Comparison of ENCODE assay signal across 1 cellular context in the genomic region with DNA sequence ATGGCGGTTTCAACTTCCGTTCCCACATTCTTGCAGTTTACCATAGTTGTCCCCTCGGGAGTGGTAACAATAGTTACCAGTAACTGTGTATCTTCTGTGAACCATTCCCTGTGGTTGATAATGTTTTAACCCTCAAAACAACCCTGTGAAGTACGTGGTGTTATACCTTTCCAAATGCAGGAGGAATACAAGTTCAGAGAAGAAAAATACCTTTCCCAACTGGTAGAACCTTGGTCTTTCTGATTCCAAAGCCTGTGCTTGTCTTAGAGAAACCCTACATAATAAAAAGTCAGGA.
TF ChIP-seq lines count a peak whose summit lies in the region.

No MANE protein-coding gene starts in this region.

TF ChIP-seq in HepG2, 621 proteins besides CTCF, POLR2A, EP300 and RAD21 (continued from another document and continues in another):
- TF ChIP-seq, protein P1, sequence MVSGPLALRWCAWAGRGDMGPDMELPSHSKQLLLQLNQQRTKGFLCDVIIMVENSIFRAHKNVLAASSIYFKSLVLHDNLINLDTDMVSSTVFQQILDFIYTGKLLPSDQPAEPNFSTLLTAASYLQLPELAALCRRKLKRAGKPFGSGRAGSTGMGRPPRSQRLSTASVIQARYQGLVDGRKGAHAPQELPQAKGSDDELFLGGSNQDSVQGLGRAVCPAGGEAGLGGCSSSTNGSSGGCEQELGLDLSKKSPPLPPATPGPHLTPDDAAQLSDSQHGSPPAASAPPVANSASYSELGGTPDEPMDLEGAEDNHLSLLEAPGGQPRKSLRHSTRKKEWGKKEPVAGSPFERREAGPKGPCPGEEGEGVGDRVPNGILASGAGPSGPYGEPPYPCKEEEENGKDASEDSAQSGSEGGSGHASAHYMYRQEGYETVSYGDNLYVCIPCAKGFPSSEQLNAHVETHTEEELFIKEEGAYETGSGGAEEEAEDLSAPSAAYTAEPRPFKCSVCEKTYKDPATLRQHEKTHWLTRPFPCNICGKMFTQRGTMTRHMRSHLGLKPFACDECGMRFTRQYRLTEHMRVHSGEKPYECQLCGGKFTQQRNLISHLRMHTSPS (CRISPR knock-in tag; IDR thresholded peaks at IDR 0.05; ENCODE audit: low read depth) = no peak
- TF ChIP-seq ETV5 (CRISPR knock-in tag; IDR thresholded peaks at IDR 0.05; ENCODE audit: borderline replicate concordance) (peak; percentile 40; the same call in 1 of the 2 replicates), ZNF430 (CRISPR knock-in tag; IDR thresholded peaks at IDR 0.05) (no peak), ZNF749 (CRISPR knock-in tag; IDR thresholded peaks at IDR 0.05; ENCODE audit: borderline replicate concordance) (0 out of 2 replicates have a peak, but pooled peaks have one; percentile 6), HNF4G (IDR thresholded peaks at IDR 0.05; ENCODE audit: borderline replicate concordance, low read depth, low read length) (no peak), HNF4G (CRISPR knock-in tag; IDR thresholded peaks at IDR 0.05; ENCODE audit: borderline replicate concordance, low read depth) (no peak), CEBPG (CRISPR knock-in tag; IDR thresholded peaks at IDR 0.05) (peak; percentile 20; the same call in 1 of the 2 replicates), ZNF431 (CRISPR knock-in tag; IDR thresholded peaks at IDR 0.05; ENCODE audit: borderline replicate concordance, low read depth) (no peak), ZNF879 (CRISPR knock-in tag; IDR thresholded peaks at IDR 0.05) (0 out of 2 replicates have a peak, but pooled peaks have one; percentile 1), ZMYM2 (CRISPR knock-in tag; IDR thresholded peaks at IDR 0.05) (0 out of 2 replicates have a peak, but pooled peaks have one; percentile 5), SETDB1 (CRISPR knock-in tag; IDR thresholded peaks at IDR 0.05; ENCODE audit: borderline replicate concordance) (no peak), PAX8 (CRISPR knock-in tag; IDR thresholded peaks at IDR 0.05; ENCODE audit: borderline replicate concordance) (no peak), ZNF775 (CRISPR knock-in tag; IDR thresholded peaks at IDR 0.05; ENCODE audit: borderline replicate concordance) (no peak; the same call in 1 of the 2 replicates), FOXM1 (CRISPR knock-in tag; IDR thresholded peaks at IDR 0.05) (no peak), ZSCAN9 (CRISPR knock-in tag; IDR thresholded peaks at IDR 0.05; ENCODE audit: borderline replicate concordance) (no peak), PTBP1 (IDR thresholded peaks at IDR 0.05; ENCODE audit: low read depth, low read length, poor library complexity, severe bottlenecking) (no peak), ZNF558 (CRISPR knock-in tag; IDR thresholded peaks at IDR 0.05; ENCODE audit: borderline replicate concordance) (no peak)
- TF ChIP-seq, protein P2, sequence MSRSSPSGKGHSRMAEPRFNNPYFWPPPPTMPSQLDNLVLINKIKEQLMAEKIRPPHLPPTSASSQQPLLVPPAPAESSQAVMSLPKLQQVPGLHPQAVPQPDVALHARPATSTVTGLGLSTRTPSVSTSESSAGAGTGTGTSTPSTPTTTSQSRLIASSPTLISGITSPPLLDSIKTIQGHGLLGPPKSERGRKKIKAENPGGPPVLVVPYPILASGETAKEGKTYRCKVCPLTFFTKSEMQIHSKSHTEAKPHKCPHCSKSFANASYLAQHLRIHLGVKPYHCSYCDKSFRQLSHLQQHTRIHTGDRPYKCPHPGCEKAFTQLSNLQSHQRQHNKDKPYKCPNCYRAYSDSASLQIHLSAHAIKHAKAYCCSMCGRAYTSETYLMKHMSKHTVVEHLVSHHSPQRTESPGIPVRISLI (CRISPR knock-in tag; IDR thresholded peaks at IDR 0.05; ENCODE audit: borderline replicate concordance) = no peak
- TF ChIP-seq, protein P3, sequence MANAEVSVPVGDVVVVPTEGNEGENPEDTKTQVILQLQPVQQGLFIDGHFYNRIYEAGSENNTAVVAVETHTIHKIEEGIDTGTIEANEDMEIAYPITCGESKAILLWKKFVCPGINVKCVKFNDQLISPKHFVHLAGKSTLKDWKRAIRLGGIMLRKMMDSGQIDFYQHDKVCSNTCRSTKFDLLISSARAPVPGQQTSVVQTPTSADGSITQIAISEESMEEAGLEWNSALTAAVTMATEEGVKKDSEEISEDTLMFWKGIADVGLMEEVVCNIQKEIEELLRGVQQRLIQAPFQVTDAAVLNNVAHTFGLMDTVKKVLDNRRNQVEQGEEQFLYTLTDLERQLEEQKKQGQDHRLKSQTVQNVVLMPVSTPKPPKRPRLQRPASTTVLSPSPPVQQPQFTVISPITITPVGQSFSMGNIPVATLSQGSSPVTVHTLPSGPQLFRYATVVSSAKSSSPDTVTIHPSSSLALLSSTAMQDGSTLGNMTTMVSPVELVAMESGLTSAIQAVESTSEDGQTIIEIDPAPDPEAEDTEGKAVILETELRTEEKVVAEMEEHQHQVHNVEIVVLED (CRISPR knock-in tag; IDR thresholded peaks at IDR 0.05; ENCODE audit: borderline replicate concordance) = no peak
- TF ChIP-seq, protein P4, sequence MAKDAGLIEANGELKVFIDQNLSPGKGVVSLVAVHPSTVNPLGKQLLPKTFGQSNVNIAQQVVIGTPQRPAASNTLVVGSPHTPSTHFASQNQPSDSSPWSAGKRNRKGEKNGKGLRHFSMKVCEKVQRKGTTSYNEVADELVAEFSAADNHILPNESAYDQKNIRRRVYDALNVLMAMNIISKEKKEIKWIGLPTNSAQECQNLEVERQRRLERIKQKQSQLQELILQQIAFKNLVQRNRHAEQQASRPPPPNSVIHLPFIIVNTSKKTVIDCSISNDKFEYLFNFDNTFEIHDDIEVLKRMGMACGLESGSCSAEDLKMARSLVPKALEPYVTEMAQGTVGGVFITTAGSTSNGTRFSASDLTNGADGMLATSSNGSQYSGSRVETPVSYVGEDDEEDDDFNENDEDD (CRISPR knock-in tag; IDR thresholded peaks at IDR 0.05; ENCODE audit: borderline replicate concordance) = no peak
- TF ChIP-seq, protein P5, sequence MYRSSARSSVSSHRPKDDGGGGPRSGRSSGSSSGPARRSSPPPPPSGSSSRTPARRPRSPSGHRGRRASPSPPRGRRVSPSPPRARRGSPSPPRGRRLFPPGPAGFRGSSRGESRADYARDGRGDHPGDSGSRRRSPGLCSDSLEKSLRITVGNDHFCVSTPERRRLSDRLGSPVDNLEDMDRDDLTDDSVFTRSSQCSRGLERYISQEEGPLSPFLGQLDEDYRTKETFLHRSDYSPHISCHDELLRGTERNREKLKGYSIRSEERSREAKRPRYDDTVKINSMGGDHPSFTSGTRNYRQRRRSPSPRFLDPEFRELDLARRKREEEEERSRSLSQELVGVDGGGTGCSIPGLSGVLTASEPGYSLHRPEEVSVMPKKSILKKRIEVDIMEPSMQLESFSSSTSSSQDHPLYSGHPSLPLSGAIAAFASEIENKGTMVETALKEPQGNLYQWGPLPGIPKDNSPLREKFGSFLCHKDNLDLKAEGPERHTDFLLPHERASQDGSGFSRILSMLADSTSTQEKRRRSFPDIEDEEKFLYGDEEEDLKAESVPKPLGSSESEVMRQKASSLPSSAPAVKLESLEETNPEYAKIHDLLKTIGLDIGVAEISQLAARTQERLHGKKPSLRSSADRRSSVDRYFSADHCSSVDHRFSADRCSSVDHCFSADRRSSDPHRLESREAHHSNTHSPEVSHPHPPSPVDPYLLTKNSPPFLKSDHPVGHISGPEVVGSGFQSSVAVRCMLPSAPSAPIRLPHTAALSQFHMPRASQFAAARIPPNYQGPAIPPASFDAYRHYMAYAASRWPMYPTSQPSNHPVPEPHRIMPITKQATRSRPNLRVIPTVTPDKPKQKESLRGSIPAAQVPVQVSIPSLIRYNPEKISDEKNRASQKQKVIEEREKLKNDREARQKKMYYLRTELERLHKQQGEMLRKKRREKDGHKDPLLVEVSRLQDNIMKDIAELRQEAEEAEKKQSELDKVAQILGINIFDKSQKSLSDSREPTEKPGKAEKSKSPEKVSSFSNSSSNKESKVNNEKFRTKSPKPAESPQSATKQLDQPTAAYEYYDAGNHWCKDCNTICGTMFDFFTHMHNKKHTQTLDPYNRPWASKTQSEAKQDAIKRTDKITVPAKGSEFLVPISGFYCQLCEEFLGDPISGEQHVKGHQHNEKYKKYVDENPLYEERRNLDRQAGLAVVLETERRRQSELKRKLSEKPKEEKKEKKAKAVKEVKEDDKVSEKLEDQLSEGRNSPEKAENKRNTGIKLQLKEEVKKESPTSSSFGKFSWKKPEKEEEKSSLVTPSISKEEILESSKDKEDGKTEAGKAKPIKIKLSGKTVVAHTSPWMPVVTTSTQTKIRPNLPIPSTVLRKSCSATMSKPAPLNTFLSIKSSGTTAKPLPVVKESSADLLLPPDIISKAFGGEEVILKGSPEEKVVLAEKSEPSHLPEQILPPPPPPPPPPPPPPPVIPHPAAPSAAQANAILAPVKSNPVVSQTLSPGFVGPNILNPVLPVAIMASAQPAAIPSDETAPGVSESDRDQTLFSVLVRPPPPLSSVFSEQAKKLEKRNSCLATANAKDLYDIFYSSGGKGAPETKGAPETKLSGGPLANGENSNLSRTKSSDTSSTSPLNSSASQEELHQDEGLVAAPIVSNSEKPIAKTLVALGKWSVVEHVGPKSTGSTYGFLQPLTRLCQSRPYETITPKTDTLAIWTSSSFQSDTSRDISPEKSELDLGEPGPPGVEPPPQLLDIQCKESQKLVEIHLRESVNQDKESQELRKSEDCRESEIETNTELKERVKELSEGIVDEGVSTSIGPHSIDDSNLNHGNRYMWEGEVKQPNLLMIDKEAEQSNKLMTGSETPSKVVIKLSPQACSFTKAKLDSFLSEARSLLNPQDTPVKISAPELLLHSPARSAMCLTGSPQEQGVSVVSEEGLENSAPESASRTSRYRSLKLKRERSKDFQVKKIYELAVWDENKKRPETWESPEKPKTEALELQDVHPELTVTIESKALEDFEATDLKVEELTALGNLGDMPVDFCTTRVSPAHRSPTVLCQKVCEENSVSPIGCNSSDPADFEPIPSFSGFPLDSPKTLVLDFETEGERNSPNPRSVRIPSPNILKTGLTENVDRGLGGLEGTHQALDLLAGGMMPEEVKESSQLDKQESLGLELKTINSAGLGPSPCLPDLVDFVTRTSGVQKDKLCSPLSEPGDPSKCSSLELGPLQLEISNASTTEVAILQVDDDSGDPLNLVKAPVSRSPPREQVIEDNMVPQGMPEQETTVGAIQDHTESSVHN (CRISPR knock-in tag; IDR thresholded peaks at IDR 0.05) = no peak
- TF ChIP-seq, protein P6, sequence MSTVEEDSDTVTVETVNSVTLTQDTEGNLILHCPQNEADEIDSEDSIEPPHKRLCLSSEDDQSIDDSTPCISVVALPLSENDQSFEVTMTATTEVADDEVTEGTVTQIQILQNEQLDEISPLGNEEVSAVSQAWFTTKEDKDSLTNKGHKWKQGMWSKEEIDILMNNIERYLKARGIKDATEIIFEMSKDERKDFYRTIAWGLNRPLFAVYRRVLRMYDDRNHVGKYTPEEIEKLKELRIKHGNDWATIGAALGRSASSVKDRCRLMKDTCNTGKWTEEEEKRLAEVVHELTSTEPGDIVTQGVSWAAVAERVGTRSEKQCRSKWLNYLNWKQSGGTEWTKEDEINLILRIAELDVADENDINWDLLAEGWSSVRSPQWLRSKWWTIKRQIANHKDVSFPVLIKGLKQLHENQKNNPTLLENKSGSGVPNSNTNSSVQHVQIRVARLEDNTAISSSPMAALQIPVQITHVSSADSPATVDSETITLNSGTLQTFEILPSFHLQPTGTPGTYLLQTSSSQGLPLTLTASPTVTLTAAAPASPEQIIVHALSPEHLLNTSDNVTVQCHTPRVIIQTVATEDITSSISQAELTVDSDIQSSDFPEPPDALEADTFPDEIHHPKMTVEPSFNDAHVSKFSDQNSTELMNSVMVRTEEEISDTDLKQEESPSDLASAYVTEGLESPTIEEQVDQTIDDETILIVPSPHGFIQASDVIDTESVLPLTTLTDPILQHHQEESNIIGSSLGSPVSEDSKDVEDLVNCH (CRISPR knock-in tag; IDR thresholded peaks at IDR 0.05) = no peak
- TF ChIP-seq, protein P7, sequence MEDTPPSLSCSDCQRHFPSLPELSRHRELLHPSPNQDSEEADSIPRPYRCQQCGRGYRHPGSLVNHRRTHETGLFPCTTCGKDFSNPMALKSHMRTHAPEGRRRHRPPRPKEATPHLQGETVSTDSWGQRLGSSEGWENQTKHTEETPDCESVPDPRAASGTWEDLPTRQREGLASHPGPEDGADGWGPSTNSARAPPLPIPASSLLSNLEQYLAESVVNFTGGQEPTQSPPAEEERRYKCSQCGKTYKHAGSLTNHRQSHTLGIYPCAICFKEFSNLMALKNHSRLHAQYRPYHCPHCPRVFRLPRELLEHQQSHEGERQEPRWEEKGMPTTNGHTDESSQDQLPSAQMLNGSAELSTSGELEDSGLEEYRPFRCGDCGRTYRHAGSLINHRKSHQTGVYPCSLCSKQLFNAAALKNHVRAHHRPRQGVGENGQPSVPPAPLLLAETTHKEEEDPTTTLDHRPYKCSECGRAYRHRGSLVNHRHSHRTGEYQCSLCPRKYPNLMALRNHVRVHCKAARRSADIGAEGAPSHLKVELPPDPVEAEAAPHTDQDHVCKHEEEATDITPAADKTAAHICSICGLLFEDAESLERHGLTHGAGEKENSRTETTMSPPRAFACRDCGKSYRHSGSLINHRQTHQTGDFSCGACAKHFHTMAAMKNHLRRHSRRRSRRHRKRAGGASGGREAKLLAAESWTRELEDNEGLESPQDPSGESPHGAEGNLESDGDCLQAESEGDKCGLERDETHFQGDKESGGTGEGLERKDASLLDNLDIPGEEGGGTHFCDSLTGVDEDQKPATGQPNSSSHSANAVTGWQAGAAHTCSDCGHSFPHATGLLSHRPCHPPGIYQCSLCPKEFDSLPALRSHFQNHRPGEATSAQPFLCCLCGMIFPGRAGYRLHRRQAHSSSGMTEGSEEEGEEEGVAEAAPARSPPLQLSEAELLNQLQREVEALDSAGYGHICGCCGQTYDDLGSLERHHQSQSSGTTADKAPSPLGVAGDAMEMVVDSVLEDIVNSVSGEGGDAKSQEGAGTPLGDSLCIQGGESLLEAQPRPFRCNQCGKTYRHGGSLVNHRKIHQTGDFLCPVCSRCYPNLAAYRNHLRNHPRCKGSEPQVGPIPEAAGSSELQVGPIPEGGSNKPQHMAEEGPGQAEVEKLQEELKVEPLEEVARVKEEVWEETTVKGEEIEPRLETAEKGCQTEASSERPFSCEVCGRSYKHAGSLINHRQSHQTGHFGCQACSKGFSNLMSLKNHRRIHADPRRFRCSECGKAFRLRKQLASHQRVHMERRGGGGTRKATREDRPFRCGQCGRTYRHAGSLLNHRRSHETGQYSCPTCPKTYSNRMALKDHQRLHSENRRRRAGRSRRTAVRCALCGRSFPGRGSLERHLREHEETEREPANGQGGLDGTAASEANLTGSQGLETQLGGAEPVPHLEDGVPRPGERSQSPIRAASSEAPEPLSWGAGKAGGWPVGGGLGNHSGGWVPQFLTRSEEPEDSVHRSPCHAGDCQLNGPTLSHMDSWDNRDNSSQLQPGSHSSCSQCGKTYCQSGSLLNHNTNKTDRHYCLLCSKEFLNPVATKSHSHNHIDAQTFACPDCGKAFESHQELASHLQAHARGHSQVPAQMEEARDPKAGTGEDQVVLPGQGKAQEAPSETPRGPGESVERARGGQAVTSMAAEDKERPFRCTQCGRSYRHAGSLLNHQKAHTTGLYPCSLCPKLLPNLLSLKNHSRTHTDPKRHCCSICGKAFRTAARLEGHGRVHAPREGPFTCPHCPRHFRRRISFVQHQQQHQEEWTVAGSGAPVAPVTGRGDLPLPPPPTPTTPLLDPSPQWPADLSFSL (CRISPR knock-in tag; IDR thresholded peaks at IDR 0.05) = no peak
- TF ChIP-seq, protein P8, sequence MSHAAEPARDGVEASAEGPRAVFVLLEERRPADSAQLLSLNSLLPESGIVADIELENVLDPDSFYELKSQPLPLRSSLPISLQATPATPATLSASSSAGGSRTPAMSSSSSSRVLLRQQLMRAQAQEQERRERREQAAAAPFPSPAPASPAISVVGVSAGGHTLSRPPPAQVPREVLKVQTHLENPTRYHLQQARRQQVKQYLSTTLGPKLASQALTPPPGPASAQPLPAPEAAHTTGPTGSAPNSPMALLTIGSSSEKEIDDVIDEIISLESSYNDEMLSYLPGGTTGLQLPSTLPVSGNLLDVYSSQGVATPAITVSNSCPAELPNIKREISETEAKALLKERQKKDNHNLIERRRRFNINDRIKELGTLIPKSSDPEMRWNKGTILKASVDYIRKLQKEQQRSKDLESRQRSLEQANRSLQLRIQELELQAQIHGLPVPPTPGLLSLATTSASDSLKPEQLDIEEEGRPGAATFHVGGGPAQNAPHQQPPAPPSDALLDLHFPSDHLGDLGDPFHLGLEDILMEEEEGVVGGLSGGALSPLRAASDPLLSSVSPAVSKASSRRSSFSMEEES (CRISPR knock-in tag; IDR thresholded peaks at IDR 0.05) = no peak
